Comparison of ENCODE assay signal across 8 cellular contexts in the genomic region with DNA sequence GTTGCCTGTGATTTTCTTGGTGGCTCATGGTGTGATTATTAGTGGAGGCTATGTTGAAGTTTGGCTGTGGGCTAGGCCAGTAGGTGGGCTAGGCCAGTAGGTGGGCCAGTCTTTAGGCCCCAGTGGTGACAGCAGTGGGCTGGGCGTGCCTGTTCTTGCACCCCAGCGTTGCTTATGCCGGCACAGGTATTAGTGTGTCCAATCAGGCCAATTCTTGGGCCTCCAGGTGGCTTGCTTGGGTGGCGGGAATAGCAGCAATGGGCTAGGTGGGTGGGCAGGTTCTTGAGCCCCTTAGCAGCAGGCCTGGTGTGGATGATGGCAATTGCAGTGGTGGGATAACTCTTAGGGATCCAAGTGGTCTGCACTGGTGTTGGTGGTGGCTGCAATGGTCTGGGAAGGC. TPM values are rescaled to one million over a fixed set of nuclear protein-coding genes. Genes with fewer than 3 reads are reported as not detected.
"Had no signal": no experiment of that assay in that cellular context is flagged by ENCODE, and none has a peak within 500 bp of the region (broad histone marks: within the 10 kb centered on the region; RNA-seq: fewer than 3 reads in every experiment).

No MANE protein-coding gene starts in this region.

- H3K9ac ChIP-seq: GM23248 had no signal

- H3K27ac ChIP-seq: GM23248, HL-60 had no signal

- H3K4me3 ChIP-seq: GM23248, K562 had no signal

- ATAC-seq: K562 had no signal

- H2AFZ ChIP-seq: GM23248 had no signal

- H3K4me3 Mint-ChIP-seq: H9 had no signal

- H3K27ac Mint-ChIP-seq: H9 had no signal

- DNase-seq: GM23248, GOT3, HCEC 1CT, IMR-90 had no signal

RNA-seq across cellular contexts. Expression of a gene that starts 22.9 kb away (rescaled TPM):
- total RNA-seq: GM23248, H9, HT1080, IMR-90, K562 had no signal
